Comparison of ENCODE assay signal across 8 cellular contexts in the genomic region with DNA sequence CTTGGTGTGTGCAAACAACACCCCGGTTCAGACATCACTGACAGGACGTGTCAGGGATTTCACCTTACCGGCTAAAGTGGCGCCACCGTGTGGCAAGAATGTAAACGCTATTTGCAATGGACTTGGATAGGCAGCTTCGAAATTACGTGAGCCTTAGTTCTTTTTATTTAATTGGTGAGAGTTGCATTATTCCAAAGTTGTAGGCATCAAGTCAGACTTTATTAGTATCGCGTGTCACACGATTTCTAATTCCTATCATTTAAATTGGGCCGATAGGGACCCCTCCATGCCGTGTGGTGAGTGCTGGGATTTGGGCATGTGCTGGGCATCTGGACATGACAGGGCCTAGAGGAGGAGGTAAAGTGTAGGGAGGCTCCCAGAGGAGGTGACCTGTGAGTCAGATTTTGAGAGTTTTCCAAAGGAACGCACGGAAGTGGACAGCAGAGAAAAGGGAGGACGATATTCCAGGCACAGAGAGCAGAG. TPM values are rescaled to one million over a fixed set of nuclear protein-coding genes. Genes with fewer than 3 reads are reported as not detected.
DNase-seq lines count a peak whose midpoint lies in the region; ATAC-seq and TF ChIP-seq lines count a peak whose summit lies in the region.

No MANE protein-coding gene starts in this region.

- H3K23ac ChIP-seq in H9 (ENCODE audit: insufficient read length, low read depth, low read length), result no peak overlapping the region

- peaks cover 13% of the 10 kb centered on the region for H3K27me3 Mint-ChIP-seq in H9 (ENCODE audit: low read depth)
- H3K27me3 Mint-ChIP-seq in activated CD4-positive, alpha-beta memory T cell treated with anti-CD3 and anti-CD28 coated beads for 36 hours, result peaks cover 11% of the 10 kb centered on the region

- H3K9me3 Mint-ChIP-seq in H9, result no peaks in the 10 kb centered on the region
- no peaks in the 10 kb centered on the region for H3K9me3 Mint-ChIP-seq in activated CD4-positive, alpha-beta memory T cell treated with anti-CD3 and anti-CD28 coated beads for 36 hours

- CTCF ChIA-PET in activated CD4-positive, alpha-beta memory T cell treated with anti-CD3 and anti-CD28 coated beads for 36 hours (lab: Charles Lee), result interaction anchor here (0.7 to 4.7 kb wide), 19 partner anchors 8 to 489 kb away, joined by 3 to 40 read pairs (median 4); a partner anchor contains a TSS

- POLR2A ChIA-PET in activated CD4-positive, alpha-beta memory T cell treated with anti-CD3 and anti-CD28 coated beads for 36 hours (lab: Charles Lee), result no interaction called here

- no peak overlapping the region for H3K56ac ChIP-seq in H9 (ENCODE audit: insufficient read length, low read depth, low read length)

- H3K23me2 ChIP-seq in H9 (ENCODE audit: insufficient read length, low read depth, low read length, poor library complexity, severe bottlenecking), result no peaks in the 10 kb centered on the region

- H3K18ac ChIP-seq in H9 (ENCODE audit: insufficient read length, low read depth, low read length), result no peak overlapping the region

- H3K4me1 ChIP-seq in BE2C (no peaks in the 10 kb centered on the region), H9 (ENCODE audit: insufficient read depth, low read length) (no peaks in the 10 kb centered on the region)
- H3K4me1 ChIP-seq in effector memory CD4-positive, alpha-beta T cell (ENCODE audit: control insufficient read depth, insufficient read depth, low read length, poor library complexity, severe bottlenecking), result peaks cover 4% of the 10 kb centered on the region

- no peak overlapping the region for H4K8ac ChIP-seq in H9 (replicated peaks; ENCODE audit: insufficient read length, low read depth, low read length)

- H3T11ph ChIP-seq in H9 (ENCODE audit: low read length), result no peak overlapping the region

- no peaks in the 10 kb centered on the region for H3K79me2 ChIP-seq in H9 (ENCODE audit: insufficient read depth, low read length)

- no peak overlapping the region for H3K4me2 ChIP-seq in H9 (ENCODE audit: insufficient read depth, insufficient read length, low read length)

- no peaks in the 10 kb centered on the region for H3K36me3 Mint-ChIP-seq in H9 (ENCODE audit: insufficient read depth in 1 of 3, low read depth in 3 of 3)
- no peaks in the 10 kb centered on the region for H3K36me3 Mint-ChIP-seq in activated CD4-positive, alpha-beta memory T cell treated with anti-CD3 and anti-CD28 coated beads for 36 hours

- H3K9me3 ChIP-seq in BE2C (no peaks in the 10 kb centered on the region), H9 (ENCODE audit: control insufficient read depth, low read depth, low read length) (no peaks in the 10 kb centered on the region)
- H3K9me3 ChIP-seq in effector memory CD4-positive, alpha-beta T cell (ENCODE audit: control insufficient read depth, low read length), result no peaks in the 10 kb centered on the region

- no peak overlapping the region for H3K27ac Mint-ChIP-seq in H9
- H3K27ac Mint-ChIP-seq in activated CD4-positive, alpha-beta memory T cell treated with anti-CD3 and anti-CD28 coated beads for 36 hours, result no peak overlapping the region

- no peak overlapping the region for H3K9ac ChIP-seq in H9 (ENCODE audit: extremely low read depth, insufficient read length, low read length)

- no peak for ATAC-seq in HG02642 (IDR thresholded peaks at IDR 0.05; ENCODE audit: poor library complexity, unreplicated experiment)

- no peaks in the 10 kb centered on the region for H3K79me1 ChIP-seq in H9 (ENCODE audit: insufficient read depth, low read depth, low read length, poor library complexity, severe bottlenecking)

- H4K5ac ChIP-seq in H9 (ENCODE audit: insufficient read length, low read depth, low read length), result no peak overlapping the region

- no peak overlapping the region for H3K27ac ChIP-seq in H9 (ENCODE audit: insufficient read length, low read depth, low read length)
- H3K27ac ChIP-seq in effector memory CD4-positive, alpha-beta T cell (ENCODE audit: insufficient read depth, low read length, poor library complexity, severe bottlenecking), result no peak overlapping the region

- H2BK5ac ChIP-seq in H9 (ENCODE audit: insufficient read length, low read length), result no peak overlapping the region

- H2BK120ac ChIP-seq in H9 (ENCODE audit: low read depth, low read length, poor library complexity, severe bottlenecking), result no peak overlapping the region

- no peak overlapping the region for H3K4me3 Mint-ChIP-seq in H9
- no peak overlapping the region for H3K4me3 Mint-ChIP-seq in activated CD4-positive, alpha-beta memory T cell treated with anti-CD3 and anti-CD28 coated beads for 36 hours

- H2BK15ac ChIP-seq in H9 (ENCODE audit: low read depth, low read length), result no peak overlapping the region

- H2BK20ac ChIP-seq in H9 (ENCODE audit: low read depth, low read length, poor library complexity, severe bottlenecking), result no peak overlapping the region

- intact Hi-C loops in activated CD4-positive, alpha-beta memory T cell treated with anti-CD3 and anti-CD28 coated beads for 36 hours (cut with micrococcal nuclease), result loop anchor here (1.0 to 10.0 kb wide), 2 partner anchors 167 to 277 kb away; no protein-coding TSS in a partner anchor

- H4K20me1 ChIP-seq in H9 (ENCODE audit: control insufficient read depth, insufficient read depth, insufficient read length), result no peaks in the 10 kb centered on the region

- H3K36me3 ChIP-seq in BE2C, result no peaks in the 10 kb centered on the region
- no peaks in the 10 kb centered on the region for H3K36me3 ChIP-seq in effector memory CD4-positive, alpha-beta T cell (ENCODE audit: control insufficient read depth, insufficient read depth, low read length)

- no peak overlapping the region for H3K4ac ChIP-seq in H9 (ENCODE audit: low read depth, low read length)

- DNase-seq in BE2C (peak; percentile 73), H9 (peak; percentile 77), NCI-H526 treated with DMSO at 0.1 percent for 48 hours (lab: John Stamatoyannopoulos, UW) (peak; percentile 9), medulla oblongata (ENCODE audit: extremely low spot score) (peak; percentile 84)
- DNase-seq in activated CD4-positive, alpha-beta memory T cell treated with anti-CD3 and anti-CD28 coated beads for 36 hours, result peak; percentile 89
- DNase-seq in effector memory CD4-positive, alpha-beta T cell, result peak; percentile 40 to 59 (median 48)
- DNase-seq in stimulated activated CD8-positive, alpha-beta memory T cell treated with anti-CD3 and anti-CD28 coated beads, Interleukin-15, amount 100 ng/mL, for 24 hours (ENCODE audit: low read depth), result peak; percentile 70

- whole genome bisulfite sequencing in H9 (ENCODE audit: extremely low coverage, insufficient read length, low lambda C conversion rate), result no CpG with 5 or more reads among the region's 16 CpGs

- no peak overlapping the region for H4K91ac ChIP-seq in H9 (ENCODE audit: insufficient read length, low read depth, low read length)

- H3K4me1 Mint-ChIP-seq in H9, result peaks cover 2 to 4% of the 10 kb centered on the region in 2 experiments; a peak in 3 of 4 replicates
- no peaks in the 10 kb centered on the region for H3K4me1 Mint-ChIP-seq in activated CD4-positive, alpha-beta memory T cell treated with anti-CD3 and anti-CD28 coated beads for 36 hours (ENCODE audit: low read depth)

- H2AK5ac ChIP-seq in H9 (ENCODE audit: insufficient read length, low read length), result no peak overlapping the region

- H3K4me3 ChIP-seq in BE2C (ENCODE audit: low read depth, low read length), result no peak overlapping the region
- no peak overlapping the region for H3K4me3 ChIP-seq in effector memory CD4-positive, alpha-beta T cell (ENCODE audit: insufficient read depth, low read depth, low read length, poor library complexity, severe bottlenecking)

- no peak overlapping the region for H2BK12ac ChIP-seq in H9 (ENCODE audit: insufficient read length, low read depth, low read length)

- H2AFZ ChIP-seq in H9 (ENCODE audit: low read length), result no peak overlapping the region

- peak; percentile 70 for TF ChIP-seq CTCF in BE2C (IDR thresholded peaks at IDR 0.05; ENCODE audit: low read depth, low read length)
- TF ChIP-seq CTCF in H9 (conservative IDR thresholded peaks at IDR 0.05), result peak; percentile 96

- H3K14ac ChIP-seq in H9 (ENCODE audit: insufficient read depth, low read length), result no peak overlapping the region

- H3K27me3 ChIP-seq in BE2C (no peaks in the 10 kb centered on the region), H9 (ENCODE audit: insufficient read depth, low read length) (no peaks in the 10 kb centered on the region)
- H3K27me3 ChIP-seq in effector memory CD4-positive, alpha-beta T cell (replicated peaks; ENCODE audit: control insufficient read depth, insufficient read depth, low read length, poor library complexity, severe bottlenecking), result no peaks in the 10 kb centered on the region

RNA-seq across cellular contexts. Expression of a gene that starts 14.5 kb away (rescaled TPM):
- polyA plus RNA-seq in BE2C (2012; ENCODE audit: insufficient read depth, insufficient read length, low read depth), result 3.5 TPM
- 28.9 and 33.2 TPM in 2 replicates for total RNA-seq in H9 (2021)
- 10 to 100 TPM; 19.6 to 20.7 TPM for total RNA-seq in activated CD4-positive, alpha-beta memory T cell treated with anti-CD3 and anti-CD28 coated beads for 36 hours

RNA-seq across cellular contexts. Expression of a gene that starts 38.3 kb away (rescaled TPM):
- 66.7 TPM for polyA plus RNA-seq in BE2C (2012; ENCODE audit: insufficient read depth, insufficient read length, low read depth)
- 67.0 and 73.2 TPM in 2 replicates for total RNA-seq in H9 (2021)
- total RNA-seq in activated CD4-positive, alpha-beta memory T cell treated with anti-CD3 and anti-CD28 coated beads for 36 hours, result 10 to 100 TPM; 34.0 to 37.4 TPM

RNA-seq across cellular contexts. Expression of a gene that starts 39.7 kb away (rescaled TPM):
- polyA plus RNA-seq in BE2C (2012; ENCODE audit: insufficient read depth, insufficient read length, low read depth), result not detected
- not detected in 2 replicates for total RNA-seq in H9 (2021)
- not detected for total RNA-seq in activated CD4-positive, alpha-beta memory T cell treated with anti-CD3 and anti-CD28 coated beads for 36 hours

RNA-seq across cellular contexts. Expression of a gene that starts 56.2 kb away (rescaled TPM):
- polyA plus RNA-seq in BE2C (2012; ENCODE audit: insufficient read depth, insufficient read length, low read depth), result 81.9 TPM
- total RNA-seq in H9 (2021), result 81.2 and 82.7 TPM in 2 replicates
- total RNA-seq in activated CD4-positive, alpha-beta memory T cell treated with anti-CD3 and anti-CD28 coated beads for 36 hours, result 10 to 100 TPM; 85.7 to 89.5 TPM

Comparison
In these comparisons a context has a peak if more than half of its experiments do, and no peak if none do; other contexts are left out.
1. DNase-seq: peak in every context shown above with its lines; median percentile 89 in activated CD4-positive, alpha-beta memory T cell treated with anti-CD3 and anti-CD28 coated beads for 36 hours; 84 in medulla oblongata; 77 in H9; 73 in BE2C; 70 in stimulated activated CD8-positive, alpha-beta memory T cell treated with anti-CD3 and anti-CD28 coated beads, Interleukin-15, amount 100 ng/mL, for 24 hours; 48 in effector memory CD4-positive, alpha-beta T cell; 9 in NCI-H526 treated with DMSO at 0.1 percent for 48 hours.